Comparison of ENCODE assay signal across 1 cellular context in genomic region chr3:77684115-77684514, GRCh38.
TF ChIP-seq lines count a peak whose summit lies in the region.

No MANE protein-coding gene starts in this region.

TF ChIP-seq in neural cell, 6 proteins besides CTCF, POLR2A, EP300 and RAD21 (continued from another document):
- TF ChIP-seq, protein P1, sequence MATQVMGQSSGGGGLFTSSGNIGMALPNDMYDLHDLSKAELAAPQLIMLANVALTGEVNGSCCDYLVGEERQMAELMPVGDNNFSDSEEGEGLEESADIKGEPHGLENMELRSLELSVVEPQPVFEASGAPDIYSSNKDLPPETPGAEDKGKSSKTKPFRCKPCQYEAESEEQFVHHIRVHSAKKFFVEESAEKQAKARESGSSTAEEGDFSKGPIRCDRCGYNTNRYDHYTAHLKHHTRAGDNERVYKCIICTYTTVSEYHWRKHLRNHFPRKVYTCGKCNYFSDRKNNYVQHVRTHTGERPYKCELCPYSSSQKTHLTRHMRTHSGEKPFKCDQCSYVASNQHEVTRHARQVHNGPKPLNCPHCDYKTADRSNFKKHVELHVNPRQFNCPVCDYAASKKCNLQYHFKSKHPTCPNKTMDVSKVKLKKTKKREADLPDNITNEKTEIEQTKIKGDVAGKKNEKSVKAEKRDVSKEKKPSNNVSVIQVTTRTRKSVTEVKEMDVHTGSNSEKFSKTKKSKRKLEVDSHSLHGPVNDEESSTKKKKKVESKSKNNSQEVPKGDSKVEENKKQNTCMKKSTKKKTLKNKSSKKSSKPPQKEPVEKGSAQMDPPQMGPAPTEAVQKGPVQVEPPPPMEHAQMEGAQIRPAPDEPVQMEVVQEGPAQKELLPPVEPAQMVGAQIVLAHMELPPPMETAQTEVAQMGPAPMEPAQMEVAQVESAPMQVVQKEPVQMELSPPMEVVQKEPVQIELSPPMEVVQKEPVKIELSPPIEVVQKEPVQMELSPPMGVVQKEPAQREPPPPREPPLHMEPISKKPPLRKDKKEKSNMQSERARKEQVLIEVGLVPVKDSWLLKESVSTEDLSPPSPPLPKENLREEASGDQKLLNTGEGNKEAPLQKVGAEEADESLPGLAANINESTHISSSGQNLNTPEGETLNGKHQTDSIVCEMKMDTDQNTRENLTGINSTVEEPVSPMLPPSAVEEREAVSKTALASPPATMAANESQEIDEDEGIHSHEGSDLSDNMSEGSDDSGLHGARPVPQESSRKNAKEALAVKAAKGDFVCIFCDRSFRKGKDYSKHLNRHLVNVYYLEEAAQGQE (IDR thresholded peaks at IDR 0.05; ENCODE audit: borderline replicate concordance), result no peak
- no peak for TF ChIP-seq TAF1 (IDR thresholded peaks at IDR 0.05; ENCODE audit: low read depth)
- TF ChIP-seq POLR2AphosphoS5 (IDR thresholded peaks at IDR 0.05), result no peak
- TF ChIP-seq EZH2 (IDR thresholded peaks at IDR 0.05; ENCODE audit: borderline replicate concordance, insufficient read depth, low read length, poor library complexity, severe bottlenecking), result no peak
